13 cellular contexts compared by ENCODE assay signal in the genomic region with DNA sequence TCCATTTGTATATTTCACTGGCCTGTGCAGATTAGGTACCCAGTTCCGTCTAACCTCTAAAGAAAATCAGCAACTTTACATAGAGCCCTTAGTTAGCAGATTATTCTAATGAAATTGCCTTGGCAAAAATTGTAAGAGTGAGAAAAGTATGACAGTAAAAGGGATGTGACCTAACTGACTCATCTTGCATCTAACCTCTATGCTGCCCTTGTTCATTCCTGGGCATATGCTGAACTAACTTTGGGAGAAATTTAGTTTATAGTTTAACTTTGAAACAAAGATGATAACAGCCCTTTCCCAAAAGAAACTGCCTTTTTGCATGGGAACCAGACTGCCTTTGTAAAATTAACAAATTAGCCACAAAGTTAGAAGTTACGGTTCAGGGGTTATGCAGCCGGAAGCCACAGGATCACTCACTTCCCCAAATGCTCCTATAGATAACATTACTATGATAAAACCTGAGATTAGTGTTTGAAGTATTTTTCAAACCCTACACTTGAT.
DNase-seq lines count a peak whose midpoint lies in the region; ATAC-seq lines count a peak whose summit lies in the region.
"Had no signal": no experiment of that assay in that cellular context is flagged by ENCODE, and none has a peak within 500 bp of the region (broad histone marks: within the 10 kb centered on the region; RNA-seq: fewer than 3 reads in every experiment).

No MANE protein-coding gene starts in this region.

- peak; percentile 15 for DNase-seq in germinal center (ENCODE audit: low spot score)
- no peak for DNase-seq in activated T-helper 1 cell treated with anti-CD3 and anti-CD28 coated beads, Interleukin-12 subunit alpha, Interleukin-12 subunit beta, Interleukin-2, Interleukin-4 antibody, amounts not matched to agents 30 ng/mL and 10 ng/mL and 1 ng/mL, durations not matched to agents 14 hours and 24 hours and 36 hours (ENCODE audit: low spot score)
- no peak for DNase-seq in activated CD4-positive, alpha-beta T cell treated with anti-CD3 and anti-CD28 coated beads, Interleukin-2, amount 10 ng/mL, durations not matched to agents 7 days and 5 days
- DNase-seq in right cardiac atrium = no peak
- DNase-seq in hypothalamus (lab: John Stamatoyannopoulos, UW) = no peak
- DNase-seq: body of pancreas, DMS79, left cardiac atrium, NCI-H187 treated with DMSO at 0.1 percent for 48 hours, SHP77 had no signal

- H3K27me3 ChIP-seq in right cardiac atrium (ENCODE audit: control insufficient read depth, insufficient read depth) = no peaks in the 10 kb centered on the region
- H3K27me3 ChIP-seq: body of pancreas had no signal

- no peaks in the 10 kb centered on the region for H3K36me3 Mint-ChIP-seq in activated T-helper 1 cell treated with anti-CD3 and anti-CD28 coated beads, Interleukin-12 subunit alpha, Interleukin-12 subunit beta, Interleukin-2, Interleukin-4 antibody, amounts not matched to agents 30 ng/mL and 10 ng/mL and 1 ng/mL, durations not matched to agents 14 hours and 24 hours and 36 hours (ENCODE audit: low read depth)
- H3K36me3 Mint-ChIP-seq in activated CD4-positive, alpha-beta T cell treated with anti-CD3 and anti-CD28 coated beads, Interleukin-2, amount 10 ng/mL, durations not matched to agents 7 days and 5 days (ENCODE audit: low read depth) = no peaks in the 10 kb centered on the region

- ATAC-seq in GM19023 (IDR thresholded peaks at IDR 0.05; ENCODE audit: unreplicated experiment) = peak; percentile 79
- peak; percentile 91 for ATAC-seq in HG02610 (IDR thresholded peaks at IDR 0.05; ENCODE audit: unreplicated experiment)
- ATAC-seq in HG03442 (IDR thresholded peaks at IDR 0.05; ENCODE audit: unreplicated experiment) = peak; percentile 87
- no peak for ATAC-seq in right cardiac atrium
- ATAC-seq: body of pancreas, left cardiac atrium had no signal

- H3K4me3 ChIP-seq in right cardiac atrium (ENCODE audit: low read length) = no peak overlapping the region
- H3K4me3 ChIP-seq: body of pancreas had no signal

- intact Hi-C loops in activated T-helper 1 cell treated with anti-CD3 and anti-CD28 coated beads, Interleukin-12 subunit alpha, Interleukin-12 subunit beta, Interleukin-2, Interleukin-4 antibody, amounts not matched to agents 30 ng/mL and 10 ng/mL and 1 ng/mL, durations not matched to agents 14 hours and 24 hours and 36 hours (cut with micrococcal nuclease) = no loop called here
- intact Hi-C loops in right cardiac atrium (cut with DNase I) = no loop called here

- no peak overlapping the region for H3K27ac Mint-ChIP-seq in activated T-helper 1 cell treated with anti-CD3 and anti-CD28 coated beads, Interleukin-12 subunit alpha, Interleukin-12 subunit beta, Interleukin-2, Interleukin-4 antibody, amounts not matched to agents 30 ng/mL and 10 ng/mL and 1 ng/mL, durations not matched to agents 14 hours and 24 hours and 36 hours
- H3K27ac Mint-ChIP-seq in activated CD4-positive, alpha-beta T cell treated with anti-CD3 and anti-CD28 coated beads, Interleukin-2, amount 10 ng/mL, durations not matched to agents 7 days and 5 days = no peak overlapping the region

- no peaks in the 10 kb centered on the region for H3K27me3 Mint-ChIP-seq in activated T-helper 1 cell treated with anti-CD3 and anti-CD28 coated beads, Interleukin-12 subunit alpha, Interleukin-12 subunit beta, Interleukin-2, Interleukin-4 antibody, amounts not matched to agents 30 ng/mL and 10 ng/mL and 1 ng/mL, durations not matched to agents 14 hours and 24 hours and 36 hours (ENCODE audit: insufficient read depth)
- H3K27me3 Mint-ChIP-seq in activated CD4-positive, alpha-beta T cell treated with anti-CD3 and anti-CD28 coated beads, Interleukin-2, amount 10 ng/mL, durations not matched to agents 7 days and 5 days = no peaks in the 10 kb centered on the region

- H3K4me1 Mint-ChIP-seq in activated T-helper 1 cell treated with anti-CD3 and anti-CD28 coated beads, Interleukin-12 subunit alpha, Interleukin-12 subunit beta, Interleukin-2, Interleukin-4 antibody, amounts not matched to agents 30 ng/mL and 10 ng/mL and 1 ng/mL, durations not matched to agents 14 hours and 24 hours and 36 hours (ENCODE audit: low read depth) = no peaks in the 10 kb centered on the region
- no peaks in the 10 kb centered on the region for H3K4me1 Mint-ChIP-seq in activated CD4-positive, alpha-beta T cell treated with anti-CD3 and anti-CD28 coated beads, Interleukin-2, amount 10 ng/mL, durations not matched to agents 7 days and 5 days

- no peak overlapping the region for H3K4me3 Mint-ChIP-seq in activated T-helper 1 cell treated with anti-CD3 and anti-CD28 coated beads, Interleukin-12 subunit alpha, Interleukin-12 subunit beta, Interleukin-2, Interleukin-4 antibody, amounts not matched to agents 30 ng/mL and 10 ng/mL and 1 ng/mL, durations not matched to agents 14 hours and 24 hours and 36 hours
- H3K4me3 Mint-ChIP-seq in activated CD4-positive, alpha-beta T cell treated with anti-CD3 and anti-CD28 coated beads, Interleukin-2, amount 10 ng/mL, durations not matched to agents 7 days and 5 days = no peak overlapping the region

- no peaks in the 10 kb centered on the region for H3K9me3 Mint-ChIP-seq in activated T-helper 1 cell treated with anti-CD3 and anti-CD28 coated beads, Interleukin-12 subunit alpha, Interleukin-12 subunit beta, Interleukin-2, Interleukin-4 antibody, amounts not matched to agents 30 ng/mL and 10 ng/mL and 1 ng/mL, durations not matched to agents 14 hours and 24 hours and 36 hours
- H3K9me3 Mint-ChIP-seq in activated CD4-positive, alpha-beta T cell treated with anti-CD3 and anti-CD28 coated beads, Interleukin-2, amount 10 ng/mL, durations not matched to agents 7 days and 5 days = no peaks in the 10 kb centered on the region

- 76% methylated on average over 3 of the region's 3 CpGs for WGBS in right cardiac atrium

- no peak overlapping the region for H3K27ac ChIP-seq in right cardiac atrium (ENCODE audit: low read length)
- H3K27ac ChIP-seq: body of pancreas had no signal

- H3K9me3 ChIP-seq in right cardiac atrium (ENCODE audit: control insufficient read depth, low read length) = no peaks in the 10 kb centered on the region
- H3K9me3 ChIP-seq: body of pancreas had no signal

- no peaks in the 10 kb centered on the region for H3K4me1 ChIP-seq in right cardiac atrium (ENCODE audit: control insufficient read depth, insufficient read depth, low read length)
- H3K4me1 ChIP-seq: body of pancreas had no signal

- CTCF ChIA-PET in activated CD4-positive, alpha-beta T cell treated with anti-CD3 and anti-CD28 coated beads, Interleukin-2, amount 10 ng/mL, durations not matched to agents 7 days and 5 days (lab: Charles Lee) = no interaction called here

- POLR2A ChIA-PET in activated CD4-positive, alpha-beta T cell treated with anti-CD3 and anti-CD28 coated beads, Interleukin-2, amount 10 ng/mL, durations not matched to agents 7 days and 5 days (lab: Charles Lee) = no interaction called here

Comparison
In these comparisons a context has a peak if more than half of its experiments do, and no peak if none do; other contexts are left out.
1. ATAC-seq: peak in GM19023 (single experiment), HG02610 (single experiment) and HG03442 (single experiment); none in right cardiac atrium (0 of 2).